In genomic region chr19:38657633-38658222, GRCh38 we compare ENCODE assay signal across 1 cellular context.
A peak's percentile ranks its signal among the peaks of the same experiment; 100 is the strongest.
TF ChIP-seq lines count a peak whose summit lies in the region.

No MANE protein-coding gene starts in this region.

TF ChIP-seq in IMR-90, 13 proteins besides CTCF, POLR2A, EP300 and RAD21 (continued from another document):
- TF ChIP-seq RCOR1 (IDR thresholded peaks at IDR 0.05; ENCODE audit: insufficient replicate concordance, low read length) (peak; percentile 48), CEBPB (IDR thresholded peaks at IDR 0.05; ENCODE audit: low read depth, low read length) (peak; percentile 43; the same call in 1 of the 2 replicates), NFE2L2 (IDR thresholded peaks at IDR 0.05; ENCODE audit: low read depth, low read length) (no peak), SMC3 (IDR thresholded peaks at IDR 0.05; ENCODE audit: low read depth, low read length) (no peak), USF2 (IDR thresholded peaks at IDR 0.05; ENCODE audit: low read depth, low read length) (no peak)
- TF ChIP-seq, protein P1, sequence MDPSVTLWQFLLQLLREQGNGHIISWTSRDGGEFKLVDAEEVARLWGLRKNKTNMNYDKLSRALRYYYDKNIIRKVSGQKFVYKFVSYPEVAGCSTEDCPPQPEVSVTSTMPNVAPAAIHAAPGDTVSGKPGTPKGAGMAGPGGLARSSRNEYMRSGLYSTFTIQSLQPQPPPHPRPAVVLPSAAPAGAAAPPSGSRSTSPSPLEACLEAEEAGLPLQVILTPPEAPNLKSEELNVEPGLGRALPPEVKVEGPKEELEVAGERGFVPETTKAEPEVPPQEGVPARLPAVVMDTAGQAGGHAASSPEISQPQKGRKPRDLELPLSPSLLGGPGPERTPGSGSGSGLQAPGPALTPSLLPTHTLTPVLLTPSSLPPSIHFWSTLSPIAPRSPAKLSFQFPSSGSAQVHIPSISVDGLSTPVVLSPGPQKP (IDR thresholded peaks at IDR 0.05; ENCODE audit: borderline replicate concordance, low read depth, low read length), result no peak
